8 cellular contexts compared by ENCODE assay signal in the genomic region with DNA sequence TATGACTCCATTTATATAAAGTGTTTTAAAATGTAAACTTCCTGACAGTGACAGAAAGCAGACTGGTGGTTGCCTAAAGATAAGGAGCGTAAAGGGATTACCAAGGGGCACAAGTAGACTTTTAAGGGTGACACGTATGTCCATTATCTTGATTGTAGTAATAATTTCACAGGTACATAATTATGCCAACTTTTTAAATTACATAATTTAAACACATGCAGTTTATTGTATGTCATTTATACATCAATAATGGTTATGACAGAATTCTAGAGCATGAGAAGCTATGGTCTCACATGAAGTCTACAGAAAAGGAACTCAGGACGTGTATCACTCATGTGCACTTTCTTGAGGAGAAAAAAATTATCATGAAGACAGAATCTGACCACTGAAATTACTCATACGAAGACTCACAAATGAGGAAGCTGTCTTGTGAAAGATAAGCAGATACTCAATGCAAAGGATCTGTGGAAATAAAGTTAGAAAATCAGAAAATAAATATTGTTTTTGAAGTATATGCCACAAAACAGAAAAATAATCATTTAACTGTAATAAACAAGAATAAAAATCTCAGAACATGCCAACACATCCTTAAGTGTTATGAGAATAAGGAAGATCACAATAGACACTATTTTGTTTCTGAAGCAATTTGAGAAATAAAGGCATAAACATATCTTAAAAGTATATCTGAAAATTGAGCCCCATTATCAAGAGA.
DNase-seq lines count a peak whose midpoint lies in the region; ATAC-seq, FAIRE-seq and TF ChIP-seq lines count a peak whose summit lies in the region.

No MANE protein-coding gene starts in this region.

- H4K20me1 ChIP-seq in Loucy (ENCODE audit: insufficient read depth, low read length, poor library complexity, severe bottlenecking), result peaks cover 13% of the 10 kb centered on the region

- peak; percentile 5 for FAIRE-seq in GM12892 (lab: Jason Lieb, UNC)

- no peak for DNase-seq in GM12892 (ENCODE audit: insufficient read length)
- peak; percentile 75 for DNase-seq in fibroblast of villous mesenchyme (ENCODE audit: low read depth)
- DNase-seq in CD4-positive, alpha-beta memory T cell, result no peak
- no peak for DNase-seq in stimulated activated CD4-positive, alpha-beta T cell treated with anti-CD3 and anti-CD28 coated beads, Interleukin-15, amount 100 ng/mL, for 24 hours
- no peak for DNase-seq in central memory CD4-positive, alpha-beta T cell
- no peak for DNase-seq in tibial artery

- no peak overlapping the region for H2AFZ ChIP-seq in Loucy (ENCODE audit: low read length)

- H3K4me3 ChIP-seq in Loucy (ENCODE audit: low read length, poor library complexity, severe bottlenecking) (no peak overlapping the region), fibroblast of villous mesenchyme (ENCODE audit: low read depth, low read length) (no peak overlapping the region), tibial artery (no peak overlapping the region)
- no peak overlapping the region for H3K4me3 ChIP-seq in CD4-positive, alpha-beta memory T cell (ENCODE audit: low read length in 2 of 2)

- H3K27ac ChIP-seq in CD4-positive, alpha-beta memory T cell (ENCODE audit: low read depth, low read length), result no peak overlapping the region
- H3K27ac ChIP-seq in tibial artery, result no peak overlapping the region

- H3F3A ChIP-seq in Loucy (ENCODE audit: low read depth), result no peaks in the 10 kb centered on the region

- H3K27me3 ChIP-seq in Loucy (ENCODE audit: insufficient read depth, low read length, poor library complexity, severe bottlenecking) (no peaks in the 10 kb centered on the region), tibial artery (no peaks in the 10 kb centered on the region)
- H3K27me3 ChIP-seq in CD4-positive, alpha-beta memory T cell (ENCODE audit: insufficient read depth, low read length), result no peaks in the 10 kb centered on the region

- H3K27ac Mint-ChIP-seq in CD4-positive, alpha-beta memory T cell, result no peak overlapping the region

- POLR2A ChIA-PET in CD4-positive, alpha-beta memory T cell (lab: Charles Lee; ENCODE audit: partially characterized antibody), result no interaction called here

- peaks cover 46% of the 10 kb centered on the region for H3K4me1 ChIP-seq in Loucy (ENCODE audit: insufficient read depth, low read length, poor library complexity, severe bottlenecking)
- H3K4me1 ChIP-seq in CD4-positive, alpha-beta memory T cell (ENCODE audit: insufficient read depth, low read length), result no peaks in the 10 kb centered on the region
- H3K4me1 ChIP-seq in tibial artery, result no peaks in the 10 kb centered on the region

- H3K36me3 ChIP-seq in Loucy (ENCODE audit: insufficient read depth, low read length) (peaks cover 8% of the 10 kb centered on the region; the same call in 1 of the 2 replicates), tibial artery (peaks cover 0 to 5% (median 0%) of the 10 kb centered on the region in 3 donors)
- H3K36me3 ChIP-seq in CD4-positive, alpha-beta memory T cell (ENCODE audit: insufficient read depth, low read length), result peaks cover 8% of the 10 kb centered on the region

- H3K4me1 Mint-ChIP-seq in CD4-positive, alpha-beta memory T cell, result peaks cover 25 to 48% (median 36%) of the 10 kb centered on the region in 4 donors

- ATAC-seq in GM21825 (IDR thresholded peaks at IDR 0.05; ENCODE audit: unreplicated experiment), result peak; percentile 49

- TF ChIP-seq CTCF in Loucy (conservative IDR thresholded peaks at IDR 0.05; ENCODE audit: low read length), result no peak
- no peak for TF ChIP-seq CTCF in fibroblast of villous mesenchyme (IDR thresholded peaks at IDR 0.05; ENCODE audit: insufficient read depth, low read depth, low read length)
- no peak for TF ChIP-seq CTCF in tibial artery (IDR thresholded peaks at IDR 0.05)

- H3K4me2 ChIP-seq in Loucy (ENCODE audit: low read depth, low read length, poor library complexity, severe bottlenecking), result peak overlapping the region; percentile 25

- H3K9me3 Mint-ChIP-seq in CD4-positive, alpha-beta memory T cell, result peaks cover 0 to 3% (median 0%) of the 10 kb centered on the region in 8 donors

- H3K4me3 Mint-ChIP-seq in CD4-positive, alpha-beta memory T cell, result no peak overlapping the region

- no peaks in the 10 kb centered on the region for H3K9me2 ChIP-seq in Loucy (replicated peaks; ENCODE audit: low read depth, low read length)

- H3K79me2 ChIP-seq in Loucy (ENCODE audit: insufficient read depth, low read length), result peaks cover 23% of the 10 kb centered on the region; the same call in 1 of the 2 replicates

- intact Hi-C loops in CD4-positive, alpha-beta memory T cell (cut with micrococcal nuclease), result no loop called here
- intact Hi-C loops in tibial artery (cut with DNase I; ENCODE audit: low total_unique reads), result no loop called here

- no peak overlapping the region for H3K9ac ChIP-seq in Loucy (ENCODE audit: low read depth, low read length, poor library complexity, severe bottlenecking)

- H3K9me3 ChIP-seq in Loucy (ENCODE audit: insufficient read depth, low read depth, low read length), result no peaks in the 10 kb centered on the region
- no peaks in the 10 kb centered on the region for H3K9me3 ChIP-seq in CD4-positive, alpha-beta memory T cell (ENCODE audit: control insufficient read depth in 1 of 2, low read length in 2 of 2)
- H3K9me3 ChIP-seq in tibial artery, result no peaks in the 10 kb centered on the region

- CTCF ChIA-PET in CD4-positive, alpha-beta memory T cell (lab: Charles Lee; ENCODE audit: partially characterized antibody), result no interaction called here

- no peak for TF ChIP-seq POLR2A in GM12892 (IDR thresholded peaks at IDR 0.05; ENCODE audit: low read depth, low read length)

- peaks cover 40% of the 10 kb centered on the region in 2 donors for H3K36me3 Mint-ChIP-seq in CD4-positive, alpha-beta memory T cell

- H3K27me3 Mint-ChIP-seq in CD4-positive, alpha-beta memory T cell, result no peaks in the 10 kb centered on the region
